1 cellular context compared by ENCODE assay signal in genomic region chr1:81305997-81306452, GRCh38.
TF ChIP-seq lines count a peak whose summit lies in the region.

No MANE protein-coding gene starts in this region.

TF ChIP-seq in IMR-90, 13 proteins besides CTCF, POLR2A, EP300 and RAD21:
- no peak for TF ChIP-seq BHLHE40 (IDR thresholded peaks at IDR 0.05; ENCODE audit: low read depth, low read length)
- TF ChIP-seq RCOR1 (IDR thresholded peaks at IDR 0.05; ENCODE audit: insufficient replicate concordance, low read length): no peak
- TF ChIP-seq MAZ (IDR thresholded peaks at IDR 0.05; ENCODE audit: borderline replicate concordance, low read depth, low read length): no peak
- TF ChIP-seq MAFK (IDR thresholded peaks at IDR 0.05; ENCODE audit: low read depth, low read length): no peak
- no peak for TF ChIP-seq SMC3 (IDR thresholded peaks at IDR 0.05; ENCODE audit: low read depth, low read length)
